Comparison of ENCODE assay signal across 11 cellular contexts in genomic region chr4:576991-577498, GRCh38. TPM values are rescaled to one million over a fixed set of nuclear protein-coding genes. Genes with fewer than 3 reads are reported as not detected.
DNase-seq lines count a peak whose midpoint lies in the region; ATAC-seq and TF ChIP-seq lines count a peak whose summit lies in the region.
"Had no signal": no experiment of that assay in that cellular context is flagged by ENCODE, and none has a peak within 500 bp of the region (broad histone marks: within the 10 kb centered on the region; RNA-seq: fewer than 3 reads in every experiment).

No MANE protein-coding gene starts in this region.

- TF ChIP-seq CTCF in left ventricle myocardium inferior (IDR thresholded peaks at IDR 0.05; ENCODE audit: borderline replicate concordance) (no peak), heart left ventricle (IDR thresholded peaks at IDR 0.05) (no peak), activated B cell treated with CpG ODN at 0.5 μM for 24 hours (IDR thresholded peaks at IDR 0.05) (no peak), type B pancreatic cell (conservative IDR thresholded peaks at IDR 0.05) (no peak)

- H3K36me3 ChIP-seq in left ventricle myocardium inferior, result no peaks in the 10 kb centered on the region
- no peaks in the 10 kb centered on the region for H3K36me3 ChIP-seq in heart left ventricle
- no peaks in the 10 kb centered on the region for H3K36me3 ChIP-seq in iPS-20b (ENCODE audit: insufficient read depth, low read depth, low read length)

- H3K4me1 Mint-ChIP-seq in activated B cell treated with CpG ODN at 0.5 μM for 24 hours (peaks cover 14% of the 10 kb centered on the region), type B pancreatic cell (ENCODE audit: unreplicated experiment) (peaks cover 10% of the 10 kb centered on the region)

- H3K4me3 ChIP-seq in left ventricle myocardium inferior (peak overlapping the region; percentile 21), heart left ventricle (peak overlapping the region in 1 of 12 donors; percentile 5), iPS-20b (ENCODE audit: low read length) (peak overlapping the region; percentile 61; the same call in 1 of the 2 replicates)

- H3K27ac ChIP-seq in left ventricle myocardium inferior (replicated peaks) (no peak overlapping the region), heart left ventricle (no peak overlapping the region), iPS-20b (ENCODE audit: low read length) (no peak overlapping the region)

- no peak for TF ChIP-seq POLR2A in heart left ventricle (IDR thresholded peaks at IDR 0.05)

- no peaks in the 10 kb centered on the region for H3K36me3 Mint-ChIP-seq in activated B cell treated with CpG ODN at 0.5 μM for 24 hours (ENCODE audit: low read depth)
- no peaks in the 10 kb centered on the region for H3K36me3 Mint-ChIP-seq in type B pancreatic cell

- intact Hi-C loops in left ventricle myocardium inferior (cut with micrococcal nuclease), result no loop called here
- intact Hi-C loops in heart left ventricle (cut with DNase I), result no loop called here
- intact Hi-C loops in activated B cell treated with CpG ODN at 0.5 μM for 24 hours (cut with micrococcal nuclease), result no loop called here

- ATAC-seq in heart left ventricle (no peak), activated B cell treated with CpG ODN at 0.5 μM for 24 hours (ENCODE audit: low read depth) (no peak), GM21723 (IDR thresholded peaks at IDR 0.05; ENCODE audit: unreplicated experiment) (no peak), HG02852 (IDR thresholded peaks at IDR 0.05; ENCODE audit: unreplicated experiment) (no peak)

- POLR2A ChIA-PET in activated B cell treated with CpG ODN at 0.5 μM for 24 hours (lab: Charles Lee), result no interaction called here

- H3K27me3 ChIP-seq in left ventricle myocardium inferior (ENCODE audit: low read depth) (peaks cover 95% of the 10 kb centered on the region), heart left ventricle (peaks cover 21 to 87% (median 61%) of the 10 kb centered on the region in 9 donors), iPS-20b (ENCODE audit: insufficient read depth, low read length) (peaks cover 95% of the 10 kb centered on the region)

- H3K4me3 Mint-ChIP-seq in activated B cell treated with CpG ODN at 0.5 μM for 24 hours (peak overlapping the region; percentile 24), type B pancreatic cell (peak overlapping the region; percentile 82)

- H3K9me3 Mint-ChIP-seq in activated B cell treated with CpG ODN at 0.5 μM for 24 hours, result peaks cover 5% of the 10 kb centered on the region
- H3K9me3 Mint-ChIP-seq in type B pancreatic cell, result no peaks in the 10 kb centered on the region

- no peak overlapping the region for H3K9ac ChIP-seq in iPS-20b (ENCODE audit: low read depth, low read length)

- H3K27me3 Mint-ChIP-seq in activated B cell treated with CpG ODN at 0.5 μM for 24 hours (peaks cover 57% of the 10 kb centered on the region), type B pancreatic cell (peaks cover 76% of the 10 kb centered on the region)

- H3K27ac Mint-ChIP-seq in activated B cell treated with CpG ODN at 0.5 μM for 24 hours (no peak overlapping the region), type B pancreatic cell (no peak overlapping the region)

- no peaks in the 10 kb centered on the region for H3K9me3 ChIP-seq in left ventricle myocardium inferior (replicated peaks)
- no peaks in the 10 kb centered on the region for H3K9me3 ChIP-seq in heart left ventricle
- H3K9me3 ChIP-seq in iPS-20b (ENCODE audit: insufficient read depth, low read depth, low read length), result peaks cover 4% of the 10 kb centered on the region; the same call in 1 of the 2 replicates

- 2% methylated on average over 27 to 37 of the region's 37 CpGs for WGBS in heart left ventricle, 4 donors

- CTCF ChIA-PET in activated B cell treated with CpG ODN at 0.5 μM for 24 hours (lab: Charles Lee), result no interaction called here

- peaks cover 17% of the 10 kb centered on the region for H3K4me1 ChIP-seq in left ventricle myocardium inferior
- H3K4me1 ChIP-seq in heart left ventricle, result peaks cover 0 to 33% (median 3%) of the 10 kb centered on the region in 12 donors
- H3K4me1 ChIP-seq in iPS-20b (ENCODE audit: insufficient read depth, low read length), result peaks cover 4% of the 10 kb centered on the region

- DNase-seq in left ventricle myocardium inferior (no peak), heart left ventricle (no peak), activated B cell treated with CpG ODN at 0.5 μM for 24 hours (no peak), type B pancreatic cell (ENCODE audit: extremely low spot score, unreplicated experiment) (no peak), MV-4-11 (lab: John Stamatoyannopoulos, UW) (no peak)
- DNase-seq: activated CD4-positive, alpha-beta T cell treated with anti-CD3 and anti-CD28 coated beads, Interleukin-2, amount 50 U/mL, for 4 hours; midbrain; NCI-H526 treated with DMSO at 0.1 percent for 48 hours had no signal

RNA-seq across cellular contexts. Expression of gene TMEM271, which starts 0.9 kb away (rescaled TPM):
- total RNA-seq in left ventricle myocardium inferior (not detected), heart left ventricle (not detected), activated B cell treated with CpG ODN at 0.5 μM for 24 hours (not detected in 2 replicates), type B pancreatic cell (ENCODE audit: low replicate concordance) (0.21 and 0.36 TPM in 2 replicates)
- not detected for polyA plus RNA-seq in heart left ventricle

RNA-seq across cellular contexts. Expression of gene PDE6B, which starts 48.3 kb away (rescaled TPM):
- 2.7 TPM for total RNA-seq in left ventricle myocardium inferior
- 1 to 10 TPM in 8 of 9 donors, under 1 TPM in 1; 0.98 to 8.4 (median 3.6) TPM for total RNA-seq in heart left ventricle
- polyA plus RNA-seq in heart left ventricle, result 1 to 10 TPM in 1 of 2 donors, under 1 TPM in 1; 0.61 to 1.9 TPM
- 13.8 and 15.0 TPM in 2 replicates for total RNA-seq in activated B cell treated with CpG ODN at 0.5 μM for 24 hours
- total RNA-seq in type B pancreatic cell (ENCODE audit: low replicate concordance), result 6.7 and 12.2 TPM in 2 replicates
